1 cellular context compared by ENCODE assay signal in the genomic region with DNA sequence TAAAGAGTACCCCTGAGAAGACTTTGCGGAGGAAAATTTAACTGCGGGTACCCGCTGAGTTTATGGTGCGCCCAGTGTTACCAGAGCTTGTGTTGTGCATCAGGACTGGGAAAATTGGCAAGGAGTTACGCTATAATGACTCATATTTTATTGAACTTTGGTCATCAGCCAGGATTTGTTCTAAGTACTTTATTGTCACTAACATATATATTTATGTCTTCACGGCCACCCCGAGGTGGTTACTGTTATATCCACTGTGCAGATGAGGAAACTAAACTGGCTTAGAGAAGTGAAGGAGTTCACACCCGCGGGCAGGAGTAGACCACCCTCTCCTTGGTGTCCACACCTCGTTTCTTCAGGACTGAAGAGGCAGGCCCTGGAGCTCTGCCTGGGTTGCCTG.
TF ChIP-seq lines count a peak whose summit lies in the region.

No MANE protein-coding gene starts in this region.

TF ChIP-seq in SK-N-SH, 30 proteins besides CTCF, POLR2A, EP300 and RAD21 (continued from another document):
- TF ChIP-seq REST (IDR thresholded peaks at IDR 0.05; ENCODE audit: low read depth, low read length): no peak
- no peak for TF ChIP-seq TAF1 (IDR thresholded peaks at IDR 0.05; ENCODE audit: borderline replicate concordance, low read depth, low read length)
- TF ChIP-seq RCOR1 (IDR thresholded peaks at IDR 0.05; ENCODE audit: low read length): no peak
- TF ChIP-seq FOXJ3 (CRISPR knock-in tag; IDR thresholded peaks at IDR 0.05): no peak
- TF ChIP-seq RXRA (IDR thresholded peaks at IDR 0.05; ENCODE audit: borderline replicate concordance, low read depth): no peak
- no peak for TF ChIP-seq ZBTB33 (IDR thresholded peaks at IDR 0.05; ENCODE audit: borderline replicate concordance, low read depth)
- TF ChIP-seq SMC3 (IDR thresholded peaks at IDR 0.05; ENCODE audit: low read depth, low read length): no peak
- TF ChIP-seq TCF12 (IDR thresholded peaks at IDR 0.05): no peak
- TF ChIP-seq GATA2 (CRISPR knock-in tag; IDR thresholded peaks at IDR 0.05): no peak
- TF ChIP-seq JUND (IDR thresholded peaks at IDR 0.05): 0 out of 2 replicates have a peak, but pooled peaks have one; percentile 23
- TF ChIP-seq USF2 (IDR thresholded peaks at IDR 0.05; ENCODE audit: borderline replicate concordance, low read depth, low read length): no peak
- TF ChIP-seq ELF1 (IDR thresholded peaks at IDR 0.05): no peak
- TF ChIP-seq FOSL2 (IDR thresholded peaks at IDR 0.05; ENCODE audit: borderline replicate concordance, low read depth): peak; percentile 38; the same call in 1 of the 2 replicates
- TF ChIP-seq IRF3 (IDR thresholded peaks at IDR 0.05; ENCODE audit: low read depth, low read length): no peak
- no peak for TF ChIP-seq TEAD4 (IDR thresholded peaks at IDR 0.05; ENCODE audit: borderline replicate concordance, insufficient read depth)
- TF ChIP-seq NFIC (IDR thresholded peaks at IDR 0.05; ENCODE audit: borderline replicate concordance): peak; percentile 40; the same call in 1 of the 2 replicates
- no peak for TF ChIP-seq NRF1 (IDR thresholded peaks at IDR 0.05; ENCODE audit: low read depth, low read length)
